ENCODE assay signal across 1 cellular context in the genomic region with DNA sequence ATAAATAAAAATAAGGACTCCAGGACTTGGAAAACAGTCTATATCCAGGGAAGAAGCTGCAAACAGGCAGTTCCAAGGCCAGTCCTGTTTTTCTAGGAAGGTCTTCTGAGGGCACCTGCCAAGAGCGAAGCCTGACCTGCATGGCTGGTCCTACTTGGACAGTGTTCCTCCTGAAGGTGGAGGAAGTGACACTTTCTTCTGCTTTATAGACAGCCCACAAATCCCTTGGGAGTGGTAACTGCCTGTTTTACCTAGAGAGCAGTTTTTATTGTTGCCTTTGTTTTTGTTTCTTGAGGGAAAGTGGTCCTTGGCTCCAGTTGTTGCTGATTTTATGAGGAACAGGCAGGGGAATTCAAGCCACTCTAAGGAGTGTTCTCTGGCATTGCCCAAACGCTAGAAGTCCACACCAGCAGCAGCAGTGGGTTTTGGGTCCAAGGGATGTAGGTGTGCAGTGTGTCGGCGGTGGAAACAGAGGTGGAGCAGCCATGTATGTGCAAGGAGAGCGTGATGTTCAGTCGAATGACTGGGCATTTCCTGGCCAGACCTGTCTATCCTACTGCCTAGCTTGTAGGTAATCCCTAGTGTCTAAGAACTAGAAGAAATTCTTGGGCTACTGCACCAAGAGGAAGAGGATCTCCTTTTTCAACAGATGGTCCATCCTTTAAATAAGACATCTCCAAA.
TF ChIP-seq lines count a peak whose summit lies in the region.

No MANE protein-coding gene starts in this region.

TF ChIP-seq in HEK293, 187 proteins besides CTCF, POLR2A, EP300 and RAD21 (continued from another document and continues in another):
- TF ChIP-seq, protein P1, sequence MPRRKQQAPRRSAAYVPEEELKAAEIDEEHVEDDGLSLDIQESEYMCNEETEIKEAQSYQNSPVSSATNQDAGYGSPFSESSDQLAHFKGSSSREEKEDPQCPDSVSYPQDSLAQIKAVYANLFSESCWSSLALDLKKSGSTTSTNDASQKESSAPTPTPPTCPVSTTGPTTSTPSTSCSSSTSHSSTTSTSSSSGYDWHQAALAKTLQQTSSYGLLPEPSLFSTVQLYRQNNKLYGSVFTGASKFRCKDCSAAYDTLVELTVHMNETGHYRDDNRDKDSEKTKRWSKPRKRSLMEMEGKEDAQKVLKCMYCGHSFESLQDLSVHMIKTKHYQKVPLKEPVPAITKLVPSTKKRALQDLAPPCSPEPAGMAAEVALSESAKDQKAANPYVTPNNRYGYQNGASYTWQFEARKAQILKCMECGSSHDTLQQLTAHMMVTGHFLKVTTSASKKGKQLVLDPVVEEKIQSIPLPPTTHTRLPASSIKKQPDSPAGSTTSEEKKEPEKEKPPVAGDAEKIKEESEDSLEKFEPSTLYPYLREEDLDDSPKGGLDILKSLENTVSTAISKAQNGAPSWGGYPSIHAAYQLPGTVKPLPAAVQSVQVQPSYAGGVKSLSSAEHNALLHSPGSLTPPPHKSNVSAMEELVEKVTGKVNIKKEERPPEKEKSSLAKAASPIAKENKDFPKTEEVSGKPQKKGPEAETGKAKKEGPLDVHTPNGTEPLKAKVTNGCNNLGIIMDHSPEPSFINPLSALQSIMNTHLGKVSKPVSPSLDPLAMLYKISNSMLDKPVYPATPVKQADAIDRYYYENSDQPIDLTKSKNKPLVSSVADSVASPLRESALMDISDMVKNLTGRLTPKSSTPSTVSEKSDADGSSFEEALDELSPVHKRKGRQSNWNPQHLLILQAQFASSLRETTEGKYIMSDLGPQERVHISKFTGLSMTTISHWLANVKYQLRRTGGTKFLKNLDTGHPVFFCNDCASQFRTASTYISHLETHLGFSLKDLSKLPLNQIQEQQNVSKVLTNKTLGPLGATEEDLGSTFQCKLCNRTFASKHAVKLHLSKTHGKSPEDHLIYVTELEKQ (tag by site-specific recombination; IDR thresholded peaks at IDR 0.05; ENCODE audit: borderline replicate concordance) = no peak
- TF ChIP-seq ZNF248 (tag by site-specific recombination; IDR thresholded peaks at IDR 0.05) (no peak), ZXDB (tag by site-specific recombination; IDR thresholded peaks at IDR 0.05) (peak; percentile 25; the same call in 1 of the 2 replicates), ZFP69B (tag by site-specific recombination; IDR thresholded peaks at IDR 0.05) (no peak), ZNF585B (tag by site-specific recombination; IDR thresholded peaks at IDR 0.05) (no peak), KLF9 (tag by site-specific recombination; IDR thresholded peaks at IDR 0.05; ENCODE audit: low read depth) (no peak), ZNF311 (tag by site-specific recombination; IDR thresholded peaks at IDR 0.05; ENCODE audit: borderline replicate concordance) (no peak), ELK4 (IDR thresholded peaks at IDR 0.05; ENCODE audit: borderline replicate concordance, low read depth, low read length) (no peak), BCL6B (tag by site-specific recombination; IDR thresholded peaks at IDR 0.05) (peak; percentile 98), REST (tag by site-specific recombination; IDR thresholded peaks at IDR 0.05) (no peak), ZNF610 (tag by site-specific recombination; IDR thresholded peaks at IDR 0.05; ENCODE audit: borderline replicate concordance) (no peak), PRDM4 (tag by site-specific recombination; IDR thresholded peaks at IDR 0.05) (peak; percentile 62), ZNF398 (tag by site-specific recombination; IDR thresholded peaks at IDR 0.05) (no peak), ZNF560 (tag by site-specific recombination; IDR thresholded peaks at IDR 0.05; ENCODE audit: borderline replicate concordance) (no peak), ZNF785 (tag by site-specific recombination; IDR thresholded peaks at IDR 0.05) (no peak), ZNF292 (tag by site-specific recombination; IDR thresholded peaks at IDR 0.05; ENCODE audit: borderline replicate concordance, low read depth) (no peak), BCL11B (tag by site-specific recombination; IDR thresholded peaks at IDR 0.05; ENCODE audit: low read depth) (no peak), SCRT2 (tag by site-specific recombination; IDR thresholded peaks at IDR 0.05) (no peak), RBAK (tag by site-specific recombination; IDR thresholded peaks at IDR 0.05) (no peak), ZNF629 (tag by site-specific recombination; IDR thresholded peaks at IDR 0.05) (no peak), ZNF837 (tag by site-specific recombination; IDR thresholded peaks at IDR 0.05) (no peak)
- TF ChIP-seq, protein P2, sequence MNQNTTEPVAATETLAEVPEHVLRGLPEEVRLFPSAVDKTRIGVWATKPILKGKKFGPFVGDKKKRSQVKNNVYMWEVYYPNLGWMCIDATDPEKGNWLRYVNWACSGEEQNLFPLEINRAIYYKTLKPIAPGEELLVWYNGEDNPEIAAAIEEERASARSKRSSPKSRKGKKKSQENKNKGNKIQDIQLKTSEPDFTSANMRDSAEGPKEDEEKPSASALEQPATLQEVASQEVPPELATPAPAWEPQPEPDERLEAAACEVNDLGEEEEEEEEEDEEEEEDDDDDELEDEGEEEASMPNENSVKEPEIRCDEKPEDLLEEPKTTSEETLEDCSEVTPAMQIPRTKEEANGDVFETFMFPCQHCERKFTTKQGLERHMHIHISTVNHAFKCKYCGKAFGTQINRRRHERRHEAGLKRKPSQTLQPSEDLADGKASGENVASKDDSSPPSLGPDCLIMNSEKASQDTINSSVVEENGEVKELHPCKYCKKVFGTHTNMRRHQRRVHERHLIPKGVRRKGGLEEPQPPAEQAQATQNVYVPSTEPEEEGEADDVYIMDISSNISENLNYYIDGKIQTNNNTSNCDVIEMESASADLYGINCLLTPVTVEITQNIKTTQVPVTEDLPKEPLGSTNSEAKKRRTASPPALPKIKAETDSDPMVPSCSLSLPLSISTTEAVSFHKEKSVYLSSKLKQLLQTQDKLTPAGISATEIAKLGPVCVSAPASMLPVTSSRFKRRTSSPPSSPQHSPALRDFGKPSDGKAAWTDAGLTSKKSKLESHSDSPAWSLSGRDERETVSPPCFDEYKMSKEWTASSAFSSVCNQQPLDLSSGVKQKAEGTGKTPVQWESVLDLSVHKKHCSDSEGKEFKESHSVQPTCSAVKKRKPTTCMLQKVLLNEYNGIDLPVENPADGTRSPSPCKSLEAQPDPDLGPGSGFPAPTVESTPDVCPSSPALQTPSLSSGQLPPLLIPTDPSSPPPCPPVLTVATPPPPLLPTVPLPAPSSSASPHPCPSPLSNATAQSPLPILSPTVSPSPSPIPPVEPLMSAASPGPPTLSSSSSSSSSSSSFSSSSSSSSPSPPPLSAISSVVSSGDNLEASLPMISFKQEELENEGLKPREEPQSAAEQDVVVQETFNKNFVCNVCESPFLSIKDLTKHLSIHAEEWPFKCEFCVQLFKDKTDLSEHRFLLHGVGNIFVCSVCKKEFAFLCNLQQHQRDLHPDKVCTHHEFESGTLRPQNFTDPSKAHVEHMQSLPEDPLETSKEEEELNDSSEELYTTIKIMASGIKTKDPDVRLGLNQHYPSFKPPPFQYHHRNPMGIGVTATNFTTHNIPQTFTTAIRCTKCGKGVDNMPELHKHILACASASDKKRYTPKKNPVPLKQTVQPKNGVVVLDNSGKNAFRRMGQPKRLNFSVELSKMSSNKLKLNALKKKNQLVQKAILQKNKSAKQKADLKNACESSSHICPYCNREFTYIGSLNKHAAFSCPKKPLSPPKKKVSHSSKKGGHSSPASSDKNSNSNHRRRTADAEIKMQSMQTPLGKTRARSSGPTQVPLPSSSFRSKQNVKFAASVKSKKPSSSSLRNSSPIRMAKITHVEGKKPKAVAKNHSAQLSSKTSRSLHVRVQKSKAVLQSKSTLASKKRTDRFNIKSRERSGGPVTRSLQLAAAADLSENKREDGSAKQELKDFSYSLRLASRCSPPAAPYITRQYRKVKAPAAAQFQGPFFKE (tag by site-specific recombination; IDR thresholded peaks at IDR 0.05; ENCODE audit: borderline replicate concordance) = no peak
- TF ChIP-seq, protein P3, sequence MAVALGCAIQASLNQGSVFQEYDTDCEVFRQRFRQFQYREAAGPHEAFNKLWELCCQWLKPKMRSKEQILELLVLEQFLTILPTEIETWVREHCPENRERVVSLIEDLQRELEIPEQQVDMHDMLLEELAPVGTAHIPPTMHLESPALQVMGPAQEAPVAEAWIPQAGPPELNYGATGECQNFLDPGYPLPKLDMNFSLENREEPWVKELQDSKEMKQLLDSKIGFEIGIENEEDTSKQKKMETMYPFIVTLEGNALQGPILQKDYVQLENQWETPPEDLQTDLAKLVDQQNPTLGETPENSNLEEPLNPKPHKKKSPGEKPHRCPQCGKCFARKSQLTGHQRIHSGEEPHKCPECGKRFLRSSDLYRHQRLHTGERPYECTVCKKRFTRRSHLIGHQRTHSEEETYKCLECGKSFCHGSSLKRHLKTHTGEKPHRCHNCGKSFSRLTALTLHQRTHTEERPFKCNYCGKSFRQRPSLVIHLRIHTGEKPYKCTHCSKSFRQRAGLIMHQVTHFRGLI (tag by site-specific recombination; IDR thresholded peaks at IDR 0.05) = no peak
- TF ChIP-seq, protein P4, sequence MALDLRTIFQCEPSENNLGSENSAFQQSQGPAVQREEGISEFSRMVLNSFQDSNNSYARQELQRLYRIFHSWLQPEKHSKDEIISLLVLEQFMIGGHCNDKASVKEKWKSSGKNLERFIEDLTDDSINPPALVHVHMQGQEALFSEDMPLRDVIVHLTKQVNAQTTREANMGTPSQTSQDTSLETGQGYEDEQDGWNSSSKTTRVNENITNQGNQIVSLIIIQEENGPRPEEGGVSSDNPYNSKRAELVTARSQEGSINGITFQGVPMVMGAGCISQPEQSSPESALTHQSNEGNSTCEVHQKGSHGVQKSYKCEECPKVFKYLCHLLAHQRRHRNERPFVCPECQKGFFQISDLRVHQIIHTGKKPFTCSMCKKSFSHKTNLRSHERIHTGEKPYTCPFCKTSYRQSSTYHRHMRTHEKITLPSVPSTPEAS (tag by site-specific recombination; IDR thresholded peaks at IDR 0.05) = no peak
